Comparison of ENCODE assay signal across 8 cellular contexts in the genomic region with DNA sequence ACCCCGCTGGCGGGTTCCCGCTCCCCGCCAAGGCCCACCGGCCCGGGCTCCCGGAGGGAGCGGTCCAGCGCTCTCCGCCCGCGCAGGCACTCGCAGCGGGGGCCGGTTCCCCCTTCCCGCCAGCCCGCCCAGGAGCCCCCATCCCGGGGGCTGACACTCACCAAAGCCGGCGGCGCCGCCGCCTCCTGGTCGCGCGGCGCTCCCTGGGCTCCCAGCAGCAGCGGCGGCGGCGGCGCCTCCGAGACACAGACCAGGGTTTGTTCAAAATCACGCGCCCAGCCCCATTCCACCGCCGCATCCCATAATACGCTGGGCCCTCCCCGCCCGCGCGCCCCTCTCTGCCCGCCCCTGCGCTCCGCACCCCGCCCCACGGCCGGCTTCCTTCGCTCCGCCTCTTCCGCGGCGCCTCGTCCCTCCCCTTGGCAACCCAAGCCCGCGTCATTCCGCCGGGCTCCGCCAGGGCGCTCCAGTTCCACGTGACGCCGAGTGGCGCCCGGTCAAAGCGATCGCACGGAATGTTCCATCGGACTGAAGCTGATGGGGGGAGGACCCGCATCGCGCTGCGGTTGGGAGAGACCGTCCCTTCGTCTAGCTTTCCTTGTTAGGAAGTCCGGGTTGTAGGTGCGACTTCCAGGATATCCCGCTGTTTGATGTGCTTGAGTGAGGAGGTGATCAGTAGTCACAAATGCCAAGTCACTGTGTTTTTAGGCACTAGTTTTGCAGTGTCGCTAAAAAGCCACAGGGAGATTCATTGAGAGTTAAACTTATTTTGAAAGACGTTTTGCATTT. TPM values are rescaled to one million over a fixed set of nuclear protein-coding genes. Genes with fewer than 3 reads are reported as not detected.
DNase-seq lines count a peak whose midpoint lies in the region; ATAC-seq, FAIRE-seq and TF ChIP-seq lines count a peak whose summit lies in the region.

No MANE protein-coding gene starts in this region.

- H3K27me3 ChIP-seq in pancreas (no peaks in the 10 kb centered on the region), tibial nerve (no peaks in the 10 kb centered on the region)

- peak overlapping the region; percentile 89 for H3K4me3 Mint-ChIP-seq in activated naive CD8-positive, alpha-beta T cell treated with anti-CD3 and anti-CD28 coated beads, Interleukin-2, amount 10 ng/mL, durations not matched to agents 7 days and 5 days

- peaks cover 22% of the 10 kb centered on the region for H3K4me1 Mint-ChIP-seq in activated naive CD8-positive, alpha-beta T cell treated with anti-CD3 and anti-CD28 coated beads, Interleukin-2, amount 10 ng/mL, durations not matched to agents 7 days and 5 days

- H3K36me3 ChIP-seq in pancreas (no peaks in the 10 kb centered on the region), tibial nerve (no peaks in the 10 kb centered on the region)

- H3K4me3 ChIP-seq in GM12864 (ENCODE audit: low read depth, low read length) (peak overlapping the region; percentile 85), pancreas (peak overlapping the region; percentile 69 to 92 (median 83)), tibial nerve (peak overlapping the region; percentile 50 to 81 (median 70))

- H3K9me3 Mint-ChIP-seq in activated naive CD8-positive, alpha-beta T cell treated with anti-CD3 and anti-CD28 coated beads, Interleukin-2, amount 10 ng/mL, durations not matched to agents 7 days and 5 days, result no peaks in the 10 kb centered on the region

- peak overlapping the region; percentile 60 to 89 (median 78) for H3K27ac ChIP-seq in pancreas
- peak overlapping the region; percentile 85 to 90 (median 88) for H3K27ac ChIP-seq in tibial nerve

- peak; percentile 85 to 97 for TF ChIP-seq EP300 in tibial nerve (IDR thresholded peaks at IDR 0.05)

- H3K36me3 Mint-ChIP-seq in activated naive CD8-positive, alpha-beta T cell treated with anti-CD3 and anti-CD28 coated beads, Interleukin-2, amount 10 ng/mL, durations not matched to agents 7 days and 5 days, result peaks cover 4% of the 10 kb centered on the region

- DNase-seq in GM12864 (ENCODE audit: low read depth), result peak; percentile 89
- DNase-seq in NCI-H1092 treated with DMSO at 0.1 percent for 48 hours (lab: John Stamatoyannopoulos, UW), result peak; percentile 98
- peak; percentile 95 for DNase-seq in SKM-1 (lab: John Stamatoyannopoulos, UW; ENCODE audit: unreplicated experiment)
- DNase-seq in activated naive CD8-positive, alpha-beta T cell treated with anti-CD3 and anti-CD28 coated beads, Interleukin-2, amount 10 ng/mL, durations not matched to agents 7 days and 5 days, result peak; percentile 98
- DNase-seq in Right ventricle myocardium superior, result peak; percentile 98
- DNase-seq in pancreas, result peak; percentile 96 to 99 (median 98)
- DNase-seq in tibial nerve (ENCODE audit: low spot score in 2 of 2), result peak; percentile 92 to 94

- H3K4me1 ChIP-seq in pancreas (peaks cover 4 to 23% (median 9%) of the 10 kb centered on the region in 3 donors), tibial nerve (peaks cover 7 to 42% (median 20%) of the 10 kb centered on the region in 4 donors)

- intact Hi-C loops in Right ventricle myocardium superior (cut with DNase I) (loop anchor here (2.0 to 5.0 kb wide), 2 partner anchors 22 to 116 kb away; a partner anchor contains a TSS), pancreas (cut with DNase I) (no loop called here)

- H3K9me3 ChIP-seq in pancreas, result no peaks in the 10 kb centered on the region
- no peaks in the 10 kb centered on the region for H3K9me3 ChIP-seq in tibial nerve

- H3K27ac Mint-ChIP-seq in activated naive CD8-positive, alpha-beta T cell treated with anti-CD3 and anti-CD28 coated beads, Interleukin-2, amount 10 ng/mL, durations not matched to agents 7 days and 5 days, result peak overlapping the region; percentile 91

- peak; percentile 75 for ATAC-seq in HG02623 (IDR thresholded peaks at IDR 0.05; ENCODE audit: unreplicated experiment)
- ATAC-seq in activated naive CD8-positive, alpha-beta T cell treated with anti-CD3 and anti-CD28 coated beads, Interleukin-2, amount 10 ng/mL, durations not matched to agents 7 days and 5 days (ENCODE audit: low read depth), result peak; percentile 78
- peak; percentile 98 for ATAC-seq in Right ventricle myocardium superior (ENCODE audit: poor library complexity)
- peak; percentile 92 to 97 (median 94) for ATAC-seq in pancreas

- TF ChIP-seq CTCF in GM12864 (IDR thresholded peaks at IDR 0.05; ENCODE audit: low read depth, low read length, missing control alignments) (peak; percentile 56), pancreas (IDR thresholded peaks at IDR 0.05) (peak; percentile 36 to 64 (median 46)), tibial nerve (IDR thresholded peaks at IDR 0.05) (peak; percentile 59 to 88 (median 60))

- peak; percentile 37 to 74 for TF ChIP-seq POLR2A in tibial nerve (IDR thresholded peaks at IDR 0.05)

- no peaks in the 10 kb centered on the region for H3K27me3 Mint-ChIP-seq in activated naive CD8-positive, alpha-beta T cell treated with anti-CD3 and anti-CD28 coated beads, Interleukin-2, amount 10 ng/mL, durations not matched to agents 7 days and 5 days

- WGBS in pancreas, 2 donors, result 1% methylated on average over 63 to 80 of the region's 80 CpGs
- 0% methylated on average over 7 to 47 of the region's 80 CpGs for WGBS in tibial nerve, 2 donors

- POLR2A ChIA-PET in activated naive CD8-positive, alpha-beta T cell treated with anti-CD3 and anti-CD28 coated beads, Interleukin-2, amount 10 ng/mL, durations not matched to agents 7 days and 5 days (lab: Charles Lee), result interaction anchor here (0.6 to 4.6 kb wide), 10 partner anchors 23 to 583 kb away, joined by 3 to 90 read pairs (median 5); a partner anchor contains a TSS

- FAIRE-seq in pancreas (lab: Jason Lieb, UNC), result peak; percentile 37

RNA-seq across cellular contexts. Expression of a gene that starts 2.2 kb away (rescaled TPM):
- total RNA-seq in activated naive CD8-positive, alpha-beta T cell treated with anti-CD3 and anti-CD28 coated beads, Interleukin-2, amount 10 ng/mL, durations not matched to agents 7 days and 5 days, result 10 to 100 TPM; 34.3 to 34.9 TPM
- total RNA-seq in Right ventricle myocardium superior (7.4 TPM), pancreas (1 to 10 TPM; 2.6 to 5.7 (median 3.7) TPM), tibial nerve (10 to 100 TPM in 3 of 4 donors, 1 to 10 TPM in 1; 9.4 to 15.1 (median 11.9) TPM)
- polyA plus RNA-seq in pancreas, result 1 to 10 TPM; 1.1 to 2.1 TPM

RNA-seq across cellular contexts. Expression of a gene that starts 22.2 kb away (rescaled TPM):
- total RNA-seq in activated naive CD8-positive, alpha-beta T cell treated with anti-CD3 and anti-CD28 coated beads, Interleukin-2, amount 10 ng/mL, durations not matched to agents 7 days and 5 days, result 10 to 100 TPM; 29.3 to 30.3 TPM
- total RNA-seq in Right ventricle myocardium superior (47.4 TPM), pancreas (10 to 100 TPM in 5 of 6 donors, 1 to 10 TPM in 1; 9.0 to 16.3 (median 13.0) TPM), tibial nerve (10 to 100 TPM; 29.5 to 62.1 (median 43.0) TPM)
- polyA plus RNA-seq in pancreas, result 10 to 100 TPM in 1 of 2 donors, 1 to 10 TPM in 1; 9.7 to 23.2 TPM

Comparison
In these comparisons a context has a peak if more than half of its experiments do, and no peak if none do; other contexts are left out.
1. Peak in every context shown above with its lines: DNase-seq, ATAC-seq, H3K4me3 ChIP-seq and H3K27ac ChIP-seq.